ENCODE assay signal across 1 cellular context in the genomic region with DNA sequence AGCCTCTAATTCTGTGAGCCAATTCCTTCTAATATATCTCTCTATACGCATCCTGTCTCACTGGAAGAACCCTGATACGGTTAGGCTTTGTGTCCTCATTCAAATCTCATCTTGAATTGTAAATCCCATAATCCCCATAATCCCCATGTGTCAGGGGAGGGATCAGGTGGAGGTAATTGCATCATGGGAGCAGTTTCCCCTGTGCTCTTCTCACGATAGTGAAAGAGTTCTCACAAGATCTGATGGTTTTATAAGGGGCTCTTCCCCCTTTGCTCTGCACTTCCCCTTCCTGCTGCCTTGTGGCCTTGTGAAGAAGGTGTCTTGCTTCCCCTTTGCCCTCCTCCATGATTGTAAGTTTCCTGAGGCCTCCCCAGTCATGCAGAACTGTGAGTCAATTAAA.
TF ChIP-seq lines count a peak whose summit lies in the region.

No MANE protein-coding gene starts in this region.

TF ChIP-seq in K562, 482 proteins besides CTCF, POLR2A, EP300 and RAD21 (continues in another document):
- no peak for TF ChIP-seq CHD7 (IDR thresholded peaks at IDR 0.05; ENCODE audit: low read depth, low read length)
- TF ChIP-seq ZNF444 (CRISPR knock-in tag; IDR thresholded peaks at IDR 0.05) = no peak
- TF ChIP-seq SPI1 (IDR thresholded peaks at IDR 0.05; ENCODE audit: borderline replicate concordance, low read depth, low read length) = peak; percentile 81; the same call in 1 of the 2 replicates
- TF ChIP-seq JUN (IDR thresholded peaks at IDR 0.05; ENCODE audit: borderline replicate concordance, low read depth, low read length) = no peak
- TF ChIP-seq JUN (CRISPR knock-in tag; IDR thresholded peaks at IDR 0.05; ENCODE audit: borderline replicate concordance) = no peak
- peak; percentile 25; the same call in 1 of the 2 replicates for TF ChIP-seq L3MBTL2 (IDR thresholded peaks at IDR 0.05)
- TF ChIP-seq ZMIZ1 (IDR thresholded peaks at IDR 0.05; ENCODE audit: low read depth in 2 of 2, low read length in 2 of 2) = no peak
- no peak for TF ChIP-seq CTCFL (IDR thresholded peaks at IDR 0.05; ENCODE audit: borderline replicate concordance, insufficient read depth, low read depth, low read length, poor library complexity, severe bottlenecking)
- TF ChIP-seq ADNP (tag; IDR thresholded peaks at IDR 0.05) = no peak
- TF ChIP-seq TCF7 (IDR thresholded peaks at IDR 0.05; ENCODE audit: borderline replicate concordance) = no peak
- TF ChIP-seq ZEB2 (IDR thresholded peaks at IDR 0.05) = no peak
- TF ChIP-seq NKRF (IDR thresholded peaks at IDR 0.05; ENCODE audit: borderline replicate concordance) = no peak
- no peak for TF ChIP-seq ZFX (CRISPR knock-in tag; IDR thresholded peaks at IDR 0.05)
- no peak for TF ChIP-seq ZNF780A (CRISPR knock-in tag; IDR thresholded peaks at IDR 0.05)
- no peak for TF ChIP-seq SIX5 (IDR thresholded peaks at IDR 0.05; ENCODE audit: borderline replicate concordance in 1 of 2, insufficient read depth in 1 of 2, low read depth in 1 of 2, low read length in 2 of 2)
- no peak for TF ChIP-seq GABPB2 (CRISPR knock-in tag; conservative IDR thresholded peaks at IDR 0.05)
- TF ChIP-seq ARHGAP35 (IDR thresholded peaks at IDR 0.05; ENCODE audit: partially characterized antibody) = no peak
- TF ChIP-seq, protein P1, sequence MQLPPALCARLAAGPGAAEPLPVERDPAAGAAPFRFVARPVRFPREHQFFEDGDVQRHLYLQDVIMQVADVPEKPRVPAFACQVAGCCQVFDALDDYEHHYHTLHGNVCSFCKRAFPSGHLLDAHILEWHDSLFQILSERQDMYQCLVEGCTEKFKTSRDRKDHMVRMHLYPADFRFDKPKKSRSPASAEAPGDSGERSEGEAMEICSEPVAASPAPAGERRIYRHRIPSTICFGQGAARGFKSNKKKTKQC (CRISPR knock-in tag; IDR thresholded peaks at IDR 0.05) = no peak
- TF ChIP-seq TFAP4 (CRISPR knock-in tag; IDR thresholded peaks at IDR 0.05; ENCODE audit: borderline replicate concordance) = no peak
- TF ChIP-seq SMAD2 (IDR thresholded peaks at IDR 0.05; ENCODE audit: low read depth, low read length) = no peak
- no peak for TF ChIP-seq NBN (IDR thresholded peaks at IDR 0.05; ENCODE audit: low read depth)
- TF ChIP-seq DNMT1 (IDR thresholded peaks at IDR 0.05) = no peak
- no peak for TF ChIP-seq CBX8 (IDR thresholded peaks at IDR 0.05; ENCODE audit: borderline replicate concordance, extremely low read depth, low read depth, low read length, poor library complexity, severe bottlenecking)
- no peak for TF ChIP-seq ZNF445 (CRISPR knock-in tag; IDR thresholded peaks at IDR 0.05; ENCODE audit: low read depth)
- no peak for TF ChIP-seq ZNF79 (CRISPR knock-in tag; IDR thresholded peaks at IDR 0.05; ENCODE audit: low read depth)
- TF ChIP-seq SMARCE1 (IDR thresholded peaks at IDR 0.05) = no peak
- TF ChIP-seq RFX1 (IDR thresholded peaks at IDR 0.05) = no peak
- no peak for TF ChIP-seq HMG20B (CRISPR knock-in tag; IDR thresholded peaks at IDR 0.05)
- TF ChIP-seq ILF3 (IDR thresholded peaks at IDR 0.05; ENCODE audit: borderline replicate concordance) = no peak
- no peak for TF ChIP-seq BHLHE40 (IDR thresholded peaks at IDR 0.05; ENCODE audit: low read length)
- TF ChIP-seq PHF20 (IDR thresholded peaks at IDR 0.05; ENCODE audit: partially characterized antibody) = no peak
- no peak; the same call in 1 of the 2 replicates for TF ChIP-seq SMARCA4 (IDR thresholded peaks at IDR 0.05)
- TF ChIP-seq TCF7L2 (IDR thresholded peaks at IDR 0.05; ENCODE audit: low read depth, low read length) = no peak
- TF ChIP-seq ZNF668 (CRISPR knock-in tag; IDR thresholded peaks at IDR 0.05) = no peak
- peak; percentile 39; the same call in 1 of the 2 replicates for TF ChIP-seq CEBPB (tag; IDR thresholded peaks at IDR 0.05)
- TF ChIP-seq, protein P2, sequence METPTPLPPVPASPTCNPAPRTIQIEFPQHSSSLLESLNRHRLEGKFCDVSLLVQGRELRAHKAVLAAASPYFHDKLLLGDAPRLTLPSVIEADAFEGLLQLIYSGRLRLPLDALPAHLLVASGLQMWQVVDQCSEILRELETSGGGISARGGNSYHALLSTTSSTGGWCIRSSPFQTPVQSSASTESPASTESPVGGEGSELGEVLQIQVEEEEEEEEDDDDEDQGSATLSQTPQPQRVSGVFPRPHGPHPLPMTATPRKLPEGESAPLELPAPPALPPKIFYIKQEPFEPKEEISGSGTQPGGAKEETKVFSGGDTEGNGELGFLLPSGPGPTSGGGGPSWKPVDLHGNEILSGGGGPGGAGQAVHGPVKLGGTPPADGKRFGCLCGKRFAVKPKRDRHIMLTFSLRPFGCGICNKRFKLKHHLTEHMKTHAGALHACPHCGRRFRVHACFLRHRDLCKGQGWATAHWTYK (CRISPR knock-in tag; IDR thresholded peaks at IDR 0.05) = no peak
- no peak for TF ChIP-seq ATF1 (CRISPR knock-in tag; IDR thresholded peaks at IDR 0.05)
- no peak for TF ChIP-seq ATF1 (tag; IDR thresholded peaks at IDR 0.05)
- TF ChIP-seq GATAD2A (IDR thresholded peaks at IDR 0.05) = no peak
- TF ChIP-seq HNRNPL (IDR thresholded peaks at IDR 0.05; ENCODE audit: low read depth, low read length) = no peak
